ENCODE assay signal across 9 cellular contexts in genomic region chr22:39243443-39244072, GRCh38. TPM values are rescaled to one million over a fixed set of nuclear protein-coding genes. Genes with fewer than 3 reads are reported as not detected.
DNase-seq lines count a peak whose midpoint lies in the region; ATAC-seq and TF ChIP-seq lines count a peak whose summit lies in the region.
"Had no signal": no experiment of that assay in that cellular context is flagged by ENCODE, and none has a peak within 500 bp of the region (broad histone marks: within the 10 kb centered on the region; RNA-seq: fewer than 3 reads in every experiment).

No MANE protein-coding gene starts in this region.

- peak overlapping the region; percentile 75 for H3K4me3 Mint-ChIP-seq in activated naive CD4-positive, alpha-beta T cell treated with anti-CD3 and anti-CD28 coated beads for 36 hours
- H3K4me3 Mint-ChIP-seq in memory B cell: peak overlapping the region; percentile 81

- CTCF ChIA-PET in activated naive CD4-positive, alpha-beta T cell treated with anti-CD3 and anti-CD28 coated beads for 36 hours (lab: Charles Lee): interaction anchor here (0.6 kb wide), 1 partner anchor 198 kb away, joined by 4 read pairs; no protein-coding TSS in a partner anchor
- CTCF ChIA-PET in GM10248 (lab: Yijun Ruan, JAX): no interaction called here

- H3K27me3 ChIP-seq in breast epithelium: no peaks in the 10 kb centered on the region

- H3K4me1 Mint-ChIP-seq in activated naive CD4-positive, alpha-beta T cell treated with anti-CD3 and anti-CD28 coated beads for 36 hours (ENCODE audit: low read depth): peaks cover 39% of the 10 kb centered on the region
- peaks cover 26% of the 10 kb centered on the region for H3K4me1 Mint-ChIP-seq in memory B cell

- H3K4me3 ChIP-seq in breast epithelium: peak overlapping the region; percentile 55 to 80 (median 70)
- H3K4me3 ChIP-seq in urinary bladder (ENCODE audit: low read depth, low read length): peak overlapping the region; percentile 60

- H3K4me1 ChIP-seq in breast epithelium: peaks cover 17 to 26% of the 10 kb centered on the region in 2 donors
- H3K4me1 ChIP-seq in urinary bladder (ENCODE audit: insufficient read depth): no peaks in the 10 kb centered on the region

- H3K9me3 Mint-ChIP-seq in activated naive CD4-positive, alpha-beta T cell treated with anti-CD3 and anti-CD28 coated beads for 36 hours: no peaks in the 10 kb centered on the region
- no peaks in the 10 kb centered on the region for H3K9me3 Mint-ChIP-seq in memory B cell

- TF ChIP-seq CTCF in breast epithelium (IDR thresholded peaks at IDR 0.05) (no peak), GM10248 (IDR thresholded peaks at IDR 0.05; ENCODE audit: control extremely low read depth, extremely low read depth, low read depth, missing control alignments) (no peak)

- ATAC-seq in memory B cell (ENCODE audit: low read depth) (no peak), HG02981 (IDR thresholded peaks at IDR 0.05; ENCODE audit: unreplicated experiment) (no peak)

- no peak for TF ChIP-seq POLR2A in breast epithelium (IDR thresholded peaks at IDR 0.05)

- DNase-seq in activated naive CD4-positive, alpha-beta T cell treated with anti-CD3 and anti-CD28 coated beads for 36 hours: no peak
- DNase-seq in activated naive CD4-positive, alpha-beta T cell treated with anti-CD3 and anti-CD28 coated beads, Interleukin-2, amount 50 U/mL, for 16 hours: no peak
- DNase-seq in breast epithelium (ENCODE audit: low spot score in 2 of 2) (no peak), memory B cell (ENCODE audit: low spot score in 2 of 2) (no peak), GM10248 (ENCODE audit: extremely low spot score) (no peak), AG08396 (ENCODE audit: low spot score) (no peak)

- POLR2A ChIA-PET in GM10248 (lab: Yijun Ruan, JAX): no interaction called here

- intact Hi-C loops in activated naive CD4-positive, alpha-beta T cell treated with anti-CD3 and anti-CD28 coated beads for 36 hours (cut with micrococcal nuclease): no loop called here
- intact Hi-C loops in breast epithelium (cut with DNase I; ENCODE audit: low total_unique reads): loop anchor here (10.0 kb wide), 1 partner anchor 51 kb away; no protein-coding TSS in a partner anchor

- 1% methylated on average over 55 of the region's 55 CpGs for WGBS in urinary bladder

- H3K36me3 Mint-ChIP-seq in activated naive CD4-positive, alpha-beta T cell treated with anti-CD3 and anti-CD28 coated beads for 36 hours (ENCODE audit: low read depth): no peaks in the 10 kb centered on the region
- no peaks in the 10 kb centered on the region for H3K36me3 Mint-ChIP-seq in memory B cell

- no peaks in the 10 kb centered on the region for H3K36me3 ChIP-seq in breast epithelium
- no peaks in the 10 kb centered on the region for H3K36me3 ChIP-seq in urinary bladder (ENCODE audit: insufficient read depth)
- H3K36me3 ChIP-seq: SJSA1 had no signal

- H3K27ac ChIP-seq in breast epithelium (peak overlapping the region; percentile 93 to 95), urinary bladder (ENCODE audit: low read depth) (no peak overlapping the region)
- H3K27ac ChIP-seq: SJSA1 had no signal

- H3K27me3 Mint-ChIP-seq in activated naive CD4-positive, alpha-beta T cell treated with anti-CD3 and anti-CD28 coated beads for 36 hours (ENCODE audit: low read depth): peaks cover 20% of the 10 kb centered on the region
- H3K27me3 Mint-ChIP-seq in memory B cell: peaks cover 35% of the 10 kb centered on the region

- H3K9me3 ChIP-seq in breast epithelium: no peaks in the 10 kb centered on the region

- no peak overlapping the region for H3K27ac Mint-ChIP-seq in activated naive CD4-positive, alpha-beta T cell treated with anti-CD3 and anti-CD28 coated beads for 36 hours
- no peak overlapping the region for H3K27ac Mint-ChIP-seq in memory B cell

RNA-seq across cellular contexts. Expression of gene PDGFB, which starts 1.2 kb away (rescaled TPM):
- total RNA-seq in activated naive CD4-positive, alpha-beta T cell treated with anti-CD3 and anti-CD28 coated beads for 36 hours: 1 to 10 TPM; 3.8 to 3.9 TPM
- total RNA-seq in breast epithelium (10 to 100 TPM in 1 of 3 donors, 1 to 10 TPM in 2; 5.3 to 11.1 (median 8.5) TPM), urinary bladder (5.8 TPM)
- 12.3 TPM for polyA plus RNA-seq in urinary bladder
